9 cellular contexts compared by ENCODE assay signal in genomic region chr15:26889298-26889898, GRCh38. TPM values are rescaled to one million over a fixed set of nuclear protein-coding genes. Genes with fewer than 3 reads are reported as not detected.
DNase-seq lines count a peak whose midpoint lies in the region; ATAC-seq, FAIRE-seq and TF ChIP-seq lines count a peak whose summit lies in the region.
"Had no signal": no experiment of that assay in that cellular context is flagged by ENCODE, and none has a peak within 500 bp of the region (broad histone marks: within the 10 kb centered on the region; RNA-seq: fewer than 3 reads in every experiment).

No MANE protein-coding gene starts in this region.

- peak; percentile 46 for ATAC-seq in HG02642 (IDR thresholded peaks at IDR 0.05; ENCODE audit: poor library complexity, unreplicated experiment)
- no peak for ATAC-seq in gastroesophageal sphincter
- ATAC-seq in GM18870 (IDR thresholded peaks at IDR 0.05; ENCODE audit: unreplicated experiment), result no peak

- 13 to 25% methylated on average over 5 of the region's 5 CpGs for WGBS in gastroesophageal sphincter (ENCODE audit: low coverage in 1 of 2), 2 donors

- POLR2A ChIA-PET in HEK293T (lab: Yijun Ruan, JAX), result no interaction called here

- H3K27ac ChIP-seq in gastroesophageal sphincter, result peak overlapping the region in 1 of 4 donors; percentile 68
- H3K27ac ChIP-seq: SJCRH30 had no signal

- DNase-seq in D721Med (ENCODE audit: insufficient read length, low spot score), result no peak
- peak; percentile 64 for DNase-seq in NCI-H748 (lab: John Stamatoyannopoulos, UW; ENCODE audit: unreplicated experiment)
- DNase-seq in activated CD8-positive, alpha-beta memory T cell treated with anti-CD3 and anti-CD28 coated beads, Interleukin-2, amount 50 U/mL, for 4 hours, result peak; percentile 25
- DNase-seq in skeletal muscle cell (ENCODE audit: low read depth), result peak; percentile 16
- no peak for DNase-seq in HEK293T (ENCODE audit: extremely low spot score)

- H3K4me3 ChIP-seq in gastroesophageal sphincter (no peak overlapping the region), skeletal muscle cell (ENCODE audit: low read depth, low read length) (no peak overlapping the region)
- H3K4me3 ChIP-seq: SJCRH30 had no signal

- peaks cover 0 to 29% (median 5%) of the 10 kb centered on the region in 3 donors for H3K4me1 ChIP-seq in gastroesophageal sphincter
- H3K4me1 ChIP-seq: SJCRH30 had no signal

- CTCF ChIA-PET in HEK293T (lab: Yijun Ruan, JAX), result interaction anchor here (0.7 to 1.2 kb wide), 2 partner anchors 9 to 387 kb away, joined by 3 read pairs; no protein-coding TSS in a partner anchor

- no peak for TF ChIP-seq EP300 in gastroesophageal sphincter (IDR thresholded peaks at IDR 0.05)

- H3K27me3 ChIP-seq in gastroesophageal sphincter, result peaks cover 27% of the 10 kb centered on the region
- H3K27me3 ChIP-seq: SJCRH30 had no signal

- TF ChIP-seq POLR2A in gastroesophageal sphincter (IDR thresholded peaks at IDR 0.05), result no peak

- no peaks in the 10 kb centered on the region for H3K36me3 ChIP-seq in gastroesophageal sphincter
- H3K36me3 ChIP-seq: SJCRH30 had no signal

- no peaks in the 10 kb centered on the region for H3K9me3 ChIP-seq in gastroesophageal sphincter
- H3K9me3 ChIP-seq: SJCRH30 had no signal

- FAIRE-seq in D721Med (lab: Jason Lieb, UNC), result peak; percentile 64

- TF ChIP-seq CTCF in D721Med (IDR thresholded peaks at IDR 0.05; ENCODE audit: insufficient read depth, missing control alignments), result peak; percentile 74
- TF ChIP-seq CTCF in gastroesophageal sphincter (IDR thresholded peaks at IDR 0.05), result peak; percentile 57 to 70 (median 61)

TF ChIP-seq in HEK293T, 16 proteins besides CTCF, POLR2A, EP300 and RAD21:
- TF ChIP-seq FOXK2 (IDR thresholded peaks at IDR 0.05), result no peak
- TF ChIP-seq FOXA1 (IDR thresholded peaks at IDR 0.05), result no peak
- no peak for TF ChIP-seq NFRKB (IDR thresholded peaks at IDR 0.05)
- TF ChIP-seq SUZ12 (IDR thresholded peaks at IDR 0.05), result no peak
- no peak for TF ChIP-seq ELF4 (IDR thresholded peaks at IDR 0.05)
- no peak for TF ChIP-seq ZNF384 (IDR thresholded peaks at IDR 0.05)
- no peak for TF ChIP-seq ARNT (IDR thresholded peaks at IDR 0.05)
- TF ChIP-seq, protein P1, sequence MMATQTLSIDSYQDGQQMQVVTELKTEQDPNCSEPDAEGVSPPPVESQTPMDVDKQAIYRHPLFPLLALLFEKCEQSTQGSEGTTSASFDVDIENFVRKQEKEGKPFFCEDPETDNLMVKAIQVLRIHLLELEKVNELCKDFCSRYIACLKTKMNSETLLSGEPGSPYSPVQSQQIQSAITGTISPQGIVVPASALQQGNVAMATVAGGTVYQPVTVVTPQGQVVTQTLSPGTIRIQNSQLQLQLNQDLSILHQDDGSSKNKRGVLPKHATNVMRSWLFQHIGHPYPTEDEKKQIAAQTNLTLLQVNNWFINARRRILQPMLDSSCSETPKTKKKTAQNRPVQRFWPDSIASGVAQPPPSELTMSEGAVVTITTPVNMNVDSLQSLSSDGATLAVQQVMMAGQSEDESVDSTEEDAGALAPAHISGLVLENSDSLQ (IDR thresholded peaks at IDR 0.05), result no peak
- TF ChIP-seq TARDBP (IDR thresholded peaks at IDR 0.05), result no peak
- no peak for TF ChIP-seq LEF1 (IDR thresholded peaks at IDR 0.05; ENCODE audit: borderline replicate concordance)
- TF ChIP-seq SP1 (IDR thresholded peaks at IDR 0.05), result no peak
- no peak for TF ChIP-seq HDGF (IDR thresholded peaks at IDR 0.05; ENCODE audit: borderline replicate concordance)
- TF ChIP-seq L3MBTL2 (conservative IDR thresholded peaks at IDR 0.05), result no peak
- no peak for TF ChIP-seq FOXM1 (IDR thresholded peaks at IDR 0.05; ENCODE audit: borderline replicate concordance)
- TF ChIP-seq CTBP1 (IDR thresholded peaks at IDR 0.05; ENCODE audit: borderline replicate concordance), result no peak
- TF ChIP-seq BHLHE40 (IDR thresholded peaks at IDR 0.05; ENCODE audit: borderline replicate concordance), result no peak

RNA-seq across cellular contexts. Expression of gene GABRA5, which starts 22.5 kb away (rescaled TPM):
- 100 to 1,000 TPM in 1 of 4 donors, 10 to 100 TPM in 1, 1 to 10 TPM in 2; 2.4 to 151 (median 33.7) TPM for total RNA-seq in gastroesophageal sphincter

Comparison
In these comparisons a context has a peak if more than half of its experiments do, and no peak if none do; other contexts are left out.
1. DNase-seq: peak in NCI-H748 (single experiment), activated CD8-positive, alpha-beta memory T cell treated with anti-CD3 and anti-CD28 coated beads, Interleukin-2, amount 50 U/mL, for 4 hours (single experiment) and skeletal muscle cell (single experiment); none in D721Med (single experiment) and HEK293T (single experiment).